In genomic region chr9:83379045-83379444, GRCh38 we compare ENCODE assay signal across 22 cellular contexts.
"Had no signal": no experiment of that assay in that cellular context is flagged by ENCODE, and none has a peak within 500 bp of the region (broad histone marks: within the 10 kb centered on the region; RNA-seq: fewer than 3 reads in every experiment).

No MANE protein-coding gene starts in this region.

- H3K4me1 ChIP-seq: esophagus squamous epithelium, tibial nerve had no signal

- H3K4me3 ChIP-seq: esophagus squamous epithelium, left ventricle myocardium inferior, lung, spleen, tibial nerve had no signal

- DNase-seq: activated CD4-positive, alpha-beta T cell treated with anti-CD3 and anti-CD28 coated beads for 48 hours; activated CD4-positive, alpha-beta T cell treated with anti-CD3 and anti-CD28 coated beads, Interleukin-2, amount 50 U/mL, for 48 hours; activated CD8-positive, alpha-beta memory T cell treated with anti-CD3 and anti-CD28 coated beads for 24 hours; activated effector memory CD4-positive, alpha-beta T cell treated with Interleukin-2 at 50 U/mL for 16 hours; activated naive CD4-positive, alpha-beta T cell treated with Interleukin-2 at 50 U/mL for 16 hours; anterior cingulate cortex; esophagus squamous epithelium; foreskin melanocyte; islet precursor cell; left ventricle myocardium inferior; mesendoderm; right cardiac atrium; spleen; stimulated activated naive CD4-positive, alpha-beta T cell treated with Interleukin-2 at 50 U/mL for 16 hours; T-helper 9 cell had no signal

- H3K9me3 Mint-ChIP-seq: natural killer cell treated with Interleukin-12 subunit alpha and Interleukin-12 subunit beta and Interleukin-15 and Interleukin-18, amount 100 ng/mL, for 72 hours had no signal

- H3K36me3 Mint-ChIP-seq: natural killer cell treated with Interleukin-12 subunit alpha and Interleukin-12 subunit beta and Interleukin-15 and Interleukin-18, amount 100 ng/mL, for 72 hours had no signal

- H3K27ac Mint-ChIP-seq: activated naive CD8-positive, alpha-beta T cell; dendritic cell treated with granulocyte-macrophage colony-stimulating factor and Interleukin-4, amounts not matched to agents 40 ng/mL and 50 ng/mL, for 4 days; natural killer cell treated with Interleukin-12 subunit alpha and Interleukin-12 subunit beta and Interleukin-15 and Interleukin-18, amount 100 ng/mL, for 72 hours had no signal

- H3K27me3 Mint-ChIP-seq: activated naive CD8-positive, alpha-beta T cell; central memory CD8-positive, alpha-beta T cell; dendritic cell treated with granulocyte-macrophage colony-stimulating factor and Interleukin-4, amounts not matched to agents 40 ng/mL and 50 ng/mL, for 4 days; natural killer cell treated with Interleukin-12 subunit alpha and Interleukin-12 subunit beta and Interleukin-15 and Interleukin-18, amount 100 ng/mL, for 72 hours had no signal

- H3K27ac ChIP-seq: esophagus squamous epithelium, left ventricle myocardium inferior, spleen, tibial nerve, VCaP had no signal

- H3K27me3 ChIP-seq: esophagus squamous epithelium, spleen, tibial nerve had no signal

- ATAC-seq: natural killer cell treated with Interleukin-12 subunit alpha and Interleukin-12 subunit beta and Interleukin-15 and Interleukin-18, amount 100 ng/mL, for 72 hours; right cardiac atrium had no signal

- H3K4me3 Mint-ChIP-seq: activated naive CD8-positive, alpha-beta T cell; central memory CD8-positive, alpha-beta T cell; dendritic cell treated with granulocyte-macrophage colony-stimulating factor and Interleukin-4, amounts not matched to agents 40 ng/mL and 50 ng/mL, for 4 days; natural killer cell treated with Interleukin-12 subunit alpha and Interleukin-12 subunit beta and Interleukin-15 and Interleukin-18, amount 100 ng/mL, for 72 hours had no signal

- H3K36me3 ChIP-seq: esophagus squamous epithelium, left ventricle myocardium inferior had no signal

- H3K4me1 Mint-ChIP-seq: central memory CD8-positive, alpha-beta T cell had no signal
